ENCODE assay signal across 22 cellular contexts in genomic region chr5:177329883-177330282, GRCh38.
"Had no signal": no experiment of that assay in that cellular context is flagged by ENCODE, and none has a peak within 500 bp of the region (broad histone marks: within the 10 kb centered on the region; RNA-seq: fewer than 3 reads in every experiment).

No MANE protein-coding gene starts in this region.

- H3K4me3 ChIP-seq: left lung, right lobe of liver, skin epidermis, thyroid gland had no signal

- H3K4me1 ChIP-seq: thyroid gland had no signal

- ATAC-seq: activated CD8-positive, alpha-beta memory T cell treated with anti-CD3 and anti-CD28 coated beads, Interleukin-2, amount 10 ng/mL, durations not matched to agents 7 days and 5 days; activated naive CD4-positive, alpha-beta T cell treated with anti-CD3 and anti-CD28 coated beads, Interleukin-2, amount 50 U/mL, for 72 hours; esophagus mucosa; left lung; right lobe of liver; stimulated activated effector memory CD8-positive, alpha-beta T cell treated with anti-CD3 and anti-CD28 coated beads, Interleukin-12 subunit alpha, Interleukin-12 subunit beta, amount 100 ng/mL, for 72 hours; stimulated activated naive CD8-positive, alpha-beta T cell treated with anti-CD3 and anti-CD28 coated beads, Interleukin-15, amount 100 ng/mL, for 72 hours had no signal

- DNase-seq: activated CD4-positive, alpha-beta memory T cell treated with anti-CD3 and anti-CD28 coated beads, Interleukin-2, amount 10 ng/mL, durations not matched to agents 7 days and 5 days; activated CD4-positive, alpha-beta T cell treated with anti-CD3 and anti-CD28 coated beads for 1 hour; activated CD4-positive, alpha-beta T cell treated with anti-CD3 and anti-CD28 coated beads, Interleukin-2, amount 10 ng/mL, durations not matched to agents 7 days and 5 days; activated CD8-positive, alpha-beta memory T cell treated with anti-CD3 and anti-CD28 coated beads, Interleukin-2, amount 10 ng/mL, durations not matched to agents 7 days and 5 days; activated naive CD4-positive, alpha-beta T cell; activated T-cell treated with anti-CD3 and anti-CD28 coated beads, Interleukin-2, amount 50 U/mL, for 48 hours; endodermal cell; foreskin fibroblast; head of caudate nucleus; hippocampal formation; mammary epithelial cell; naive B cell; stimulated activated CD4-positive, alpha-beta T cell treated with anti-CD3 and anti-CD28 coated beads, Interleukin-4, amount 100 ng/mL, for 24 hours; stimulated activated naive CD8-positive, alpha-beta T cell treated with anti-CD3 and anti-CD28 coated beads, Interleukin-15, amount 100 ng/mL, for 72 hours; T-helper 2 cell; thyroid gland had no signal

- H3K9me3 ChIP-seq: left lung, right lobe of liver, thyroid gland had no signal

- H3K27me3 ChIP-seq: left lung, right lobe of liver, thyroid gland had no signal

- H3K27ac ChIP-seq: left lung, right lobe of liver, skin epidermis, thyroid gland had no signal
